In the genomic region with DNA sequence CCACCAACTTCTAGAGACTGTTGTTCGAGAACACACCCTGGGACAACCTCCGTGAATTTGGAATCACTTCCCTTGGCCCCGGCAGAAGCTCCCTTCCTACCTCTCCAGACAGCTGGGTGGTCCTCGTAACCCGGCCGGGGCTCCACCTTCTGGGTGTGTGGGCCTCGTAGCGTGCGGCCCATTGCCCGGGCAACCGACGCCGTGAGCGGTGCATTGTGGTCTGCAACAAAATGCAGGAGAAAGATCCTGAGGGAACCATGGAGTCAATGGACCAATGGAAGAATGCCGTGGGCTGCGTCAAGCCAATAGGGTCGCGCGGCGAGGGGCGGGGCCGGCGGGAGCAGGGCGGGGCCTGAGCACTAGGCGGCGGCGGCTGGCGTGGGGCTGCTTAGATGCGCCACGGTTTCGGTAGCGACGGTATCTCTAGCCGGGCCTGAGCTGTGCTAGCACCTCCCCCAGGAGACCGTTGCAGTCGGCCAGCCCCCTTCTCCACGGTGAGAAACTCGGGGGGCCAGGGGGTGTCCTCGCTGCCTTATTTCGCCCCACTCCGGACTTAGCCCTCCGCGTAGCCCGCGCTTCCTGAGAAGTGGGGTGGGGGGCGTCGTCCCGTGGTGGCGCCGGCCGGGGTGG, we compare ENCODE assay signal across 8 cellular contexts. TPM values are rescaled to one million over a fixed set of nuclear protein-coding genes. Genes with fewer than 3 reads are reported as not detected.
DNase-seq lines count a peak whose midpoint lies in the region; ATAC-seq and TF ChIP-seq lines count a peak whose summit lies in the region.

A gene (plus strand): TSS at position 391 of the 630 bp plus-strand sequence. CDS start 309 bp downstream, outside the sequence.

- peak; percentile 98 for DNase-seq in CD1c-positive myeloid dendritic cell (ENCODE audit: extremely low spot score)
- DNase-seq in NCI-H82 treated with DMSO at 0.1 percent for 48 hours (lab: John Stamatoyannopoulos, UW; ENCODE audit: unreplicated experiment), result peak; percentile 90
- DNase-seq in activated CD4-positive, alpha-beta memory T cell treated with anti-CD3 and anti-CD28 coated beads for 36 hours, result peak; percentile 98
- peak; percentile 92 to 98 (median 96) for DNase-seq in dorsolateral prefrontal cortex
- DNase-seq in lower leg skin (ENCODE audit: low spot score in 2 of 2), result peak; percentile 95 to 99
- peak; percentile 96 to 99 for DNase-seq in stimulated activated CD4-positive, alpha-beta T cell treated with anti-CD3 and anti-CD28 coated beads, Interleukin-4, amount 100 ng/mL, for 48 hours (ENCODE audit: low read depth in 2 of 2)

- H3K36me3 Mint-ChIP-seq in activated CD4-positive, alpha-beta memory T cell treated with anti-CD3 and anti-CD28 coated beads for 36 hours, result peaks cover 21% of the 10 kb centered on the region

- H3K9me3 Mint-ChIP-seq in activated CD4-positive, alpha-beta memory T cell treated with anti-CD3 and anti-CD28 coated beads for 36 hours, result no peaks in the 10 kb centered on the region

- 1% methylated on average over 29 to 48 of the region's 51 CpGs for WGBS in lower leg skin, 2 donors

- peak within 1 kb of the TSS; percentile 80 to 100 (median 96) for H3K27ac ChIP-seq in dorsolateral prefrontal cortex

- no peaks in the 10 kb centered on the region for H3K27me3 ChIP-seq in dorsolateral prefrontal cortex

- H3K4me3 Mint-ChIP-seq in activated CD4-positive, alpha-beta memory T cell treated with anti-CD3 and anti-CD28 coated beads for 36 hours, result peak within 1 kb of the TSS; percentile 86

- no peaks in the 10 kb centered on the region for H3K27me3 Mint-ChIP-seq in activated CD4-positive, alpha-beta memory T cell treated with anti-CD3 and anti-CD28 coated beads for 36 hours

- H3K27ac Mint-ChIP-seq in activated CD4-positive, alpha-beta memory T cell treated with anti-CD3 and anti-CD28 coated beads for 36 hours, result peak within 1 kb of the TSS; percentile 80

- POLR2A ChIA-PET in activated CD4-positive, alpha-beta memory T cell treated with anti-CD3 and anti-CD28 coated beads for 36 hours (lab: Charles Lee), result interaction anchor here (0.5 to 2.3 kb wide), 8 partner anchors 20 to 215 kb away, joined by 3 to 13 read pairs (median 3); a partner anchor contains a TSS

- peak in 1 of 2 donors; percentile 58 for TF ChIP-seq POLR2A in lower leg skin (IDR thresholded peaks at IDR 0.05)

- H3K4me3 ChIP-seq in dorsolateral prefrontal cortex (peak within 1 kb of the TSS; percentile 55 to 100 (median 96)), lower leg skin (ENCODE audit: low read depth, poor library complexity, severe bottlenecking) (peak within 1 kb of the TSS; percentile 74)

- intact Hi-C loops in activated CD4-positive, alpha-beta memory T cell treated with anti-CD3 and anti-CD28 coated beads for 36 hours (cut with micrococcal nuclease), result loop anchor here (1.0 to 2.0 kb wide), 5 partner anchors 27 to 244 kb away; a partner anchor contains a TSS
- intact Hi-C loops in dorsolateral prefrontal cortex (cut with DNase I), result loop anchor here (1.0 to 5.0 kb wide), 6 partner anchors 15 to 59 kb away; a partner anchor contains a TSS
- intact Hi-C loops in lower leg skin (cut with DNase I; ENCODE audit: low total_unique reads), result no loop called here

- CTCF ChIA-PET in activated CD4-positive, alpha-beta memory T cell treated with anti-CD3 and anti-CD28 coated beads for 36 hours (lab: Charles Lee), result interaction anchor here (0.5 to 1.6 kb wide), 9 partner anchors 20 to 83 kb away, joined by 3 to 11 read pairs (median 4); a partner anchor contains a TSS

- ATAC-seq in GM19438 (IDR thresholded peaks at IDR 0.05; ENCODE audit: low read depth, unreplicated experiment) (peak; percentile 95), HG03575 (IDR thresholded peaks at IDR 0.05; ENCODE audit: extremely low read depth, insufficient number of reproducible peaks, low FRiP score, unreplicated experiment) (peak; percentile 63)

- TF ChIP-seq CTCF in dorsolateral prefrontal cortex (IDR thresholded peaks at IDR 0.05 in 54 of 56, conservative IDR thresholded peaks at IDR 0.05 in 2 of 56; ENCODE audit: low read depth in 1 of 56, partially characterized antibody in 56 of 56), result peak in 38 of 56 donors; percentile 6 to 55 (median 35)
- TF ChIP-seq CTCF in lower leg skin (IDR thresholded peaks at IDR 0.05), result peak in 1 of 3 donors; percentile 69

- peaks cover 23% of the 10 kb centered on the region for H3K4me1 Mint-ChIP-seq in activated CD4-positive, alpha-beta memory T cell treated with anti-CD3 and anti-CD28 coated beads for 36 hours (ENCODE audit: low read depth)

RNA-seq across cellular contexts. Expression of the gene that starts here (rescaled TPM):
- 100 to 1,000 TPM; 176 to 184 TPM for total RNA-seq in activated CD4-positive, alpha-beta memory T cell treated with anti-CD3 and anti-CD28 coated beads for 36 hours
- total RNA-seq in dorsolateral prefrontal cortex (100 to 1,000 TPM; 262 to 795 (median 615) TPM), lower leg skin (100 to 1,000 TPM; 310 to 529 (median 388) TPM)

Comparison
In these comparisons a context has a peak if more than half of its experiments do, and no peak if none do; other contexts are left out.
1. Peak in every context shown above with its lines: DNase-seq, ATAC-seq, H3K4me3 ChIP-seq and H3K27ac ChIP-seq.